ENCODE assay signal across 1 cellular context in the genomic region with DNA sequence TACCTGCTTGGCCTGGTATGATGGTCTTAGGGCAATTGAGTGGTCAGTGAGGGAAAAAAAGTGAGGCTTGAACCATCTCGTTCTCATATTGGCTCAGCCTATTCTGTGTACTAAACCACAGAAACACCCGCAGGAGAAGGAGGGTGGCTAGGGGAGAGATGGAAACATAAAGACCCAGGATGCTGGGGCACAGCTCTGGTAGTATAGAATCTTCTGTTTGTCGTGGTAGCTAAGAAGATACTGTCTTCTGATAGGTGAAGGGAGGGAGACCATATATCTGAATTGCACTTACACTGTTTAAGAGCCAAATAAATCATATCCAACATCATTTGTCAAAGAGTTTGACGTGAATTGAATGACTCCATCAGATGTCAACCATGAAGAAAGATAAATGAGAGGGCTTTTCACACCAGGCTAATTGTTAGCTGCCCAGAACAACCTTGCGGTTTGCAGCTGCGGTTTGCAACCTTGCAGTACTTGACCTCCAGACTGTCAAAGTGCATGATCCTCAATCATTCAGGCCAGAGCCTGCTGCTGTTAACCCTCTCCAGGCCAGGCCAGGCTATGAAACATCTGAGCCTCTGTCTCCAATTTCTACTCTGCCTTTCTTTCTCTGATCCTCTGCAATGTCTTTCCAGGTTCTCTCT.
A peak's percentile ranks its signal among the peaks of the same experiment; 100 is the strongest.
TF ChIP-seq lines count a peak whose summit lies in the region.

No MANE protein-coding gene starts in this region.

TF ChIP-seq in K562, 482 proteins besides CTCF, POLR2A, EP300 and RAD21 (continues in another document):
- TF ChIP-seq U2AF2 (optimal IDR thresholded peaks at IDR 0.05; ENCODE audit: low read depth, low read length) (no peak), MTA1 (IDR thresholded peaks at IDR 0.05; ENCODE audit: borderline replicate concordance) (no peak), TGIF2 (CRISPR knock-in tag; IDR thresholded peaks at IDR 0.05) (no peak), SREBF1 (IDR thresholded peaks at IDR 0.05; ENCODE audit: borderline replicate concordance, low read depth, low read length) (no peak), PURB (CRISPR knock-in tag; IDR thresholded peaks at IDR 0.05; ENCODE audit: low read depth) (no peak), ZNF175 (CRISPR knock-in tag; IDR thresholded peaks at IDR 0.05; ENCODE audit: low read depth) (no peak), KDM5B (IDR thresholded peaks at IDR 0.05; ENCODE audit: insufficient replicate concordance, low read depth, low read length) (no peak), ZKSCAN3 (CRISPR knock-in tag; IDR thresholded peaks at IDR 0.05) (no peak), KAT7 (CRISPR knock-in tag; IDR thresholded peaks at IDR 0.05; ENCODE audit: borderline replicate concordance) (no peak), ZFX (CRISPR knock-in tag; IDR thresholded peaks at IDR 0.05) (no peak), RBBP5 (IDR thresholded peaks at IDR 0.05; ENCODE audit: borderline replicate concordance, insufficient read depth, low read length, poor library complexity, severe bottlenecking) (no peak), NR1H2 (CRISPR knock-in tag; IDR thresholded peaks at IDR 0.05) (no peak), CBFB (CRISPR knock-in tag; IDR thresholded peaks at IDR 0.05) (0 out of 2 replicates have a peak, but pooled peaks have one; percentile 66), RBM17 (IDR thresholded peaks at IDR 0.05; ENCODE audit: borderline replicate concordance, low read depth, low read length) (no peak), TBL1XR1 (IDR thresholded peaks at IDR 0.05; ENCODE audit: low read length in 2 of 2) (0 out of 4 replicates have a peak, but pooled peaks of 1 of the 2 experiments have one; percentile 34), MAZ (CRISPR knock-in tag; conservative IDR thresholded peaks at IDR 0.05 in 1 of 2, IDR thresholded peaks at IDR 0.05 in 1 of 2) (no peak), BACH1 (tag; IDR thresholded peaks at IDR 0.05) (no peak), MAFF (IDR thresholded peaks at IDR 0.05; ENCODE audit: low read length) (no peak), CREB1 (IDR thresholded peaks at IDR 0.05) (no peak), CREB1 (CRISPR knock-in tag; IDR thresholded peaks at IDR 0.05) (no peak), HCFC1 (IDR thresholded peaks at IDR 0.05; ENCODE audit: low read depth, low read length) (no peak), MCM7 (IDR thresholded peaks at IDR 0.05) (no peak), HMGN3 (IDR thresholded peaks at IDR 0.05; ENCODE audit: borderline replicate concordance, extremely low read depth, insufficient read length, low read depth, low read length) (no peak), SRSF7 (optimal IDR thresholded peaks at IDR 0.05; ENCODE audit: low read depth, low read length) (no peak), CXXC5 (CRISPR knock-in tag; IDR thresholded peaks at IDR 0.05) (peak; percentile 42; the same call in 1 of the 2 replicates), ZNF12 (CRISPR knock-in tag; IDR thresholded peaks at IDR 0.05) (no peak), EWSR1 (IDR thresholded peaks at IDR 0.05; ENCODE audit: borderline replicate concordance, low read depth, partially characterized antibody) (no peak), FOSL1 (tag; conservative IDR thresholded peaks at IDR 0.05) (no peak), SRSF1 (IDR thresholded peaks at IDR 0.05; ENCODE audit: low read depth, low read length) (no peak), SAP30 (IDR thresholded peaks at IDR 0.05; ENCODE audit: borderline replicate concordance, insufficient read depth, low read depth, low read length, poor library complexity, severe bottlenecking) (no peak), CBFA2T2 (conservative IDR thresholded peaks at IDR 0.05) (peak; percentile 57), POU5F1 (IDR thresholded peaks at IDR 0.05; ENCODE audit: borderline replicate concordance, low read depth, low read length, partially characterized antibody) (no peak), GABPB2 (CRISPR knock-in tag; conservative IDR thresholded peaks at IDR 0.05) (no peak), PTRF (tag; IDR thresholded peaks at IDR 0.05) (no peak)
- TF ChIP-seq, protein P1, sequence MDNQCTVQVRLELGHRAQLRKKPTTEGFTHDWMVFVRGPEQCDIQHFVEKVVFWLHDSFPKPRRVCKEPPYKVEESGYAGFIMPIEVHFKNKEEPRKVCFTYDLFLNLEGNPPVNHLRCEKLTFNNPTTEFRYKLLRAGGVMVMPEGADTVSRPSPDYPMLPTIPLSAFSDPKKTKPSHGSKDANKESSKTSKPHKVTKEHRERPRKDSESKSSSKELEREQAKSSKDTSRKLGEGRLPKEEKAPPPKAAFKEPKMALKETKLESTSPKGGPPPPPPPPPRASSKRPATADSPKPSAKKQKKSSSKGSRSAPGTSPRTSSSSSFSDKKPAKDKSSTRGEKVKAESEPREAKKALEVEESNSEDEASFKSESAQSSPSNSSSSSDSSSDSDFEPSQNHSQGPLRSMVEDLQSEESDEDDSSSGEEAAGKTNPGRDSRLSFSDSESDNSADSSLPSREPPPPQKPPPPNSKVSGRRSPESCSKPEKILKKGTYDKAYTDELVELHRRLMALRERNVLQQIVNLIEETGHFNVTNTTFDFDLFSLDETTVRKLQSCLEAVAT (IDR thresholded peaks at IDR 0.05), result peak in 1 of 2 experiments; percentile 95; a peak in 2 of 4 replicates
- TF ChIP-seq, protein P2, sequence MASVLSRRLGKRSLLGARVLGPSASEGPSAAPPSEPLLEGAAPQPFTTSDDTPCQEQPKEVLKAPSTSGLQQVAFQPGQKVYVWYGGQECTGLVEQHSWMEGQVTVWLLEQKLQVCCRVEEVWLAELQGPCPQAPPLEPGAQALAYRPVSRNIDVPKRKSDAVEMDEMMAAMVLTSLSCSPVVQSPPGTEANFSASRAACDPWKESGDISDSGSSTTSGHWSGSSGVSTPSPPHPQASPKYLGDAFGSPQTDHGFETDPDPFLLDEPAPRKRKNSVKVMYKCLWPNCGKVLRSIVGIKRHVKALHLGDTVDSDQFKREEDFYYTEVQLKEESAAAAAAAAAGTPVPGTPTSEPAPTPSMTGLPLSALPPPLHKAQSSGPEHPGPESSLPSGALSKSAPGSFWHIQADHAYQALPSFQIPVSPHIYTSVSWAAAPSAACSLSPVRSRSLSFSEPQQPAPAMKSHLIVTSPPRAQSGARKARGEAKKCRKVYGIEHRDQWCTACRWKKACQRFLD (CRISPR knock-in tag; IDR thresholded peaks at IDR 0.05), result no peak
- TF ChIP-seq, protein P3, sequence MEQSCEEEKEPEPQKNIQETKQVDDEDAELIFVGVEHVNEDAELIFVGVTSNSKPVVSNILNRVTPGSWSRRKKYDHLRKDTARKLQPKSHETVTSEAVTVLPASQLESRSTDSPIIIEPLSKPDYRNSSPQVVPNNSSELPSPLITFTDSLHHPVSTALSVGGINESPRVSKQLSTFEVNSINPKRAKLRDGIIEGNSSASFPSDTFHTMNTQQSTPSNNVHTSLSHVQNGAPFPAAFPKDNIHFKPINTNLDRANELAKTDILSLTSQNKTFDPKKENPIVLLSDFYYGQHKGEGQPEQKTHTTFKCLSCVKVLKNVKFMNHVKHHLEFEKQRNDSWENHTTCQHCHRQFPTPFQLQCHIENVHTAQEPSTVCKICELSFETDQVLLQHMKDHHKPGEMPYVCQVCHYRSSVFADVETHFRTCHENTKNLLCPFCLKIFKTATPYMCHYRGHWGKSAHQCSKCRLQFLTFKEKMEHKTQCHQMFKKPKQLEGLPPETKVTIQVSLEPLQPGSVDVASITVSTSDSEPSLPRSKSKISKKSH (CRISPR knock-in tag; IDR thresholded peaks at IDR 0.05), result no peak
- TF ChIP-seq, protein P4, sequence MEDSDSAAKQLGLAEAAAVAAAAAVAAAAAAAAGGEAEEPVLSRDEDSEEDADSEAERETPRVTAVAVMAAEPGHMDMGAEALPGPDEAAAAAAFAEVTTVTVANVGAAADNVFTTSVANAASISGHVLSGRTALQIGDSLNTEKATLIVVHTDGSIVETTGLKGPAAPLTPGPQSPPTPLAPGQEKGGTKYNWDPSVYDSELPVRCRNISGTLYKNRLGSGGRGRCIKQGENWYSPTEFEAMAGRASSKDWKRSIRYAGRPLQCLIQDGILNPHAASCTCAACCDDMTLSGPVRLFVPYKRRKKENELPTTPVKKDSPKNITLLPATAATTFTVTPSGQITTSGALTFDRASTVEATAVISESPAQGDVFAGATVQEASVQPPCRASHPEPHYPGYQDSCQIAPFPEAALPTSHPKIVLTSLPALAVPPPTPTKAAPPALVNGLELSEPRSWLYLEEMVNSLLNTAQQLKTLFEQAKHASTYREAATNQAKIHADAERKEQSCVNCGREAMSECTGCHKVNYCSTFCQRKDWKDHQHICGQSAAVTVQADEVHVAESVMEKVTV (CRISPR knock-in tag; IDR thresholded peaks at IDR 0.05), result no peak
- TF ChIP-seq, protein P5, sequence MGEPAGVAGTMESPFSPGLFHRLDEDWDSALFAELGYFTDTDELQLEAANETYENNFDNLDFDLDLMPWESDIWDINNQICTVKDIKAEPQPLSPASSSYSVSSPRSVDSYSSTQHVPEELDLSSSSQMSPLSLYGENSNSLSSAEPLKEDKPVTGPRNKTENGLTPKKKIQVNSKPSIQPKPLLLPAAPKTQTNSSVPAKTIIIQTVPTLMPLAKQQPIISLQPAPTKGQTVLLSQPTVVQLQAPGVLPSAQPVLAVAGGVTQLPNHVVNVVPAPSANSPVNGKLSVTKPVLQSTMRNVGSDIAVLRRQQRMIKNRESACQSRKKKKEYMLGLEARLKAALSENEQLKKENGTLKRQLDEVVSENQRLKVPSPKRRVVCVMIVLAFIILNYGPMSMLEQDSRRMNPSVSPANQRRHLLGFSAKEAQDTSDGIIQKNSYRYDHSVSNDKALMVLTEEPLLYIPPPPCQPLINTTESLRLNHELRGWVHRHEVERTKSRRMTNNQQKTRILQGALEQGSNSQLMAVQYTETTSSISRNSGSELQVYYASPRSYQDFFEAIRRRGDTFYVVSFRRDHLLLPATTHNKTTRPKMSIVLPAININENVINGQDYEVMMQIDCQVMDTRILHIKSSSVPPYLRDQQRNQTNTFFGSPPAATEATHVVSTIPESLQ (CRISPR knock-in tag; IDR thresholded peaks at IDR 0.05), result no peak
- TF ChIP-seq, protein P6, sequence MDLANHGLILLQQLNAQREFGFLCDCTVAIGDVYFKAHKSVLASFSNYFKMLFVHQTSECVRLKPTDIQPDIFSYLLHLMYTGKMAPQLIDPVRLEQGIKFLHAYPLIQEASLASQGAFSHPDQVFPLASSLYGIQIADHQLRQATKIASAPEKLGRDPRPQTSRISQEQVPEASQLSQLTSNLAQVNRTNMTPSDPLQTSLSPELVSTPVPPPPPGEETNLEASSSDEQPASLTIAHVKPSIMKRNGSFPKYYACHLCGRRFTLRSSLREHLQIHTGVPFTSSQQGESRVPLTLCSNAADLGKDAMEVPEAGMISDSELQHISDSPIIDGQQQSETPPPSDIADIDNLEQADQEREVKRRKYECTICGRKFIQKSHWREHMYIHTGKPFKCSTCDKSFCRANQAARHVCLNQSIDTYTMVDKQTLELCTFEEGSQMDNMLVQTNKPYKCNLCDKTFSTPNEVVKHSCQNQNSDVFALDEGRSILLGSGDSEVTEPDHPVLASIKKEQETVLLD (IDR thresholded peaks at IDR 0.05), result no peak
- TF ChIP-seq, protein P7, sequence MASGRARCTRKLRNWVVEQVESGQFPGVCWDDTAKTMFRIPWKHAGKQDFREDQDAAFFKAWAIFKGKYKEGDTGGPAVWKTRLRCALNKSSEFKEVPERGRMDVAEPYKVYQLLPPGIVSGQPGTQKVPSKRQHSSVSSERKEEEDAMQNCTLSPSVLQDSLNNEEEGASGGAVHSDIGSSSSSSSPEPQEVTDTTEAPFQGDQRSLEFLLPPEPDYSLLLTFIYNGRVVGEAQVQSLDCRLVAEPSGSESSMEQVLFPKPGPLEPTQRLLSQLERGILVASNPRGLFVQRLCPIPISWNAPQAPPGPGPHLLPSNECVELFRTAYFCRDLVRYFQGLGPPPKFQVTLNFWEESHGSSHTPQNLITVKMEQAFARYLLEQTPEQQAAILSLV (tag; IDR thresholded peaks at IDR 0.05), result no peak
- TF ChIP-seq, protein P8, sequence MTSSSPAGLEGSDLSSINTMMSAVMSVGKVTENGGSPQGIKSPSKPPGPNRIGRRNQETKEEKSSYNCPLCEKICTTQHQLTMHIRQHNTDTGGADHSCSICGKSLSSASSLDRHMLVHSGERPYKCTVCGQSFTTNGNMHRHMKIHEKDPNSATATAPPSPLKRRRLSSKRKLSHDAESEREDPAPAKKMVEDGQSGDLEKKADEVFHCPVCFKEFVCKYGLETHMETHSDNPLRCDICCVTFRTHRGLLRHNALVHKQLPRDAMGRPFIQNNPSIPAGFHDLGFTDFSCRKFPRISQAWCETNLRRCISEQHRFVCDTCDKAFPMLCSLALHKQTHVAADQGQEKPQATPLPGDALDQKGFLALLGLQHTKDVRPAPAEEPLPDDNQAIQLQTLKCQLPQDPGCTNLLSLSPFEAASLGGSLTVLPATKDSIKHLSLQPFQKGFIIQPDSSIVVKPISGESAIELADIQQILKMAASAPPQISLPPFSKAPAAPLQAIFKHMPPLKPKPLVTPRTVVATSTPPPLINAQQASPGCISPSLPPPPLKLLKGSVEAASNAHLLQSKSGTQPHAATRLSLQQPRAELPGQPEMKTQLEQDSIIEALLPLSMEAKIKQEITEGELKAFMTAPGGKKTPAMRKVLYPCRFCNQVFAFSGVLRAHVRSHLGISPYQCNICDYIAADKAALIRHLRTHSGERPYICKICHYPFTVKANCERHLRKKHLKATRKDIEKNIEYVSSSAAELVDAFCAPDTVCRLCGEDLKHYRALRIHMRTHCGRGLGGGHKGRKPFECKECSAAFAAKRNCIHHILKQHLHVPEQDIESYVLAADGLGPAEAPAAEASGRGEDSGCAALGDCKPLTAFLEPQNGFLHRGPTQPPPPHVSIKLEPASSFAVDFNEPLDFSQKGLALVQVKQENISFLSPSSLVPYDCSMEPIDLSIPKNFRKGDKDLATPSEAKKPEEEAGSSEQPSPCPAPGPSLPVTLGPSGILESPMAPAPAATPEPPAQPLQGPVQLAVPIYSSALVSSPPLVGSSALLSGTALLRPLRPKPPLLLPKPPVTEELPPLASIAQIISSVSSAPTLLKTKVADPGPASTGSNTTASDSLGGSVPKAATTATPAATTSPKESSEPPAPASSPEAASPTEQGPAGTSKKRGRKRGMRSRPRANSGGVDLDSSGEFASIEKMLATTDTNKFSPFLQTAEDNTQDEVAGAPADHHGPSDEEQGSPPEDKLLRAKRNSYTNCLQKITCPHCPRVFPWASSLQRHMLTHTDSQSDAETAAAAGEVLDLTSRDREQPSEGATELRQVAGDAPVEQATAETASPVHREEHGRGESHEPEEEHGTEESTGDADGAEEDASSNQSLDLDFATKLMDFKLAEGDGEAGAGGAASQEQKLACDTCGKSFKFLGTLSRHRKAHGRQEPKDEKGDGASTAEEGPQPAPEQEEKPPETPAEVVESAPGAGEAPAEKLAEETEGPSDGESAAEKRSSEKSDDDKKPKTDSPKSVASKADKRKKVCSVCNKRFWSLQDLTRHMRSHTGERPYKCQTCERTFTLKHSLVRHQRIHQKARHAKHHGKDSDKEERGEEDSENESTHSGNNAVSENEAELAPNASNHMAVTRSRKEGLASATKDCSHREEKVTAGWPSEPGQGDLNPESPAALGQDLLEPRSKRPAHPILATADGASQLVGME (CRISPR knock-in tag; IDR thresholded peaks at IDR 0.05), result no peak
- TF ChIP-seq, protein P9, sequence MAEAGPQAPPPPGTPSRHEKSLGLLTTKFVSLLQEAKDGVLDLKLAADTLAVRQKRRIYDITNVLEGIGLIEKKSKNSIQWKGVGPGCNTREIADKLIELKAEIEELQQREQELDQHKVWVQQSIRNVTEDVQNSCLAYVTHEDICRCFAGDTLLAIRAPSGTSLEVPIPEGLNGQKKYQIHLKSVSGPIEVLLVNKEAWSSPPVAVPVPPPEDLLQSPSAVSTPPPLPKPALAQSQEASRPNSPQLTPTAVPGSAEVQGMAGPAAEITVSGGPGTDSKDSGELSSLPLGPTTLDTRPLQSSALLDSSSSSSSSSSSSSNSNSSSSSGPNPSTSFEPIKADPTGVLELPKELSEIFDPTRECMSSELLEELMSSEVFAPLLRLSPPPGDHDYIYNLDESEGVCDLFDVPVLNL (CRISPR knock-in tag; IDR thresholded peaks at IDR 0.05; ENCODE audit: low read depth), result no peak
